In genomic region chr5:108521841-108522506, GRCh38 we compare ENCODE assay signal across 8 cellular contexts.
DNase-seq lines count a peak whose midpoint lies in the region; ATAC-seq and TF ChIP-seq lines count a peak whose summit lies in the region.

No MANE protein-coding gene starts in this region.

- ATAC-seq in GM18861 (IDR thresholded peaks at IDR 0.05; ENCODE audit: unreplicated experiment) (peak; percentile 38), HG02981 (IDR thresholded peaks at IDR 0.05; ENCODE audit: unreplicated experiment) (peak; percentile 53)
- peak; percentile 72 for ATAC-seq in activated CD8-positive, alpha-beta T cell treated with anti-CD3 and anti-CD28 coated beads for 36 hours
- peak; percentile 71 for ATAC-seq in stimulated activated effector memory CD8-positive, alpha-beta T cell treated with anti-CD3 and anti-CD28 coated beads, Interleukin-12 subunit alpha, Interleukin-12 subunit beta, amount 100 ng/mL, for 72 hours

- H3K36me3 ChIP-seq in CD4-positive, alpha-beta memory T cell (ENCODE audit: insufficient read depth, low read length) = no peaks in the 10 kb centered on the region

- TF ChIP-seq CTCF in activated CD8-positive, alpha-beta T cell treated with anti-CD3 and anti-CD28 coated beads for 36 hours (IDR thresholded peaks at IDR 0.05) = peak; percentile 60

- POLR2A ChIA-PET in CD4-positive, alpha-beta memory T cell (lab: Charles Lee; ENCODE audit: partially characterized antibody) = no interaction called here
- POLR2A ChIA-PET in activated CD8-positive, alpha-beta T cell treated with anti-CD3 and anti-CD28 coated beads for 36 hours (lab: Charles Lee) = no interaction called here

- H3K4me3 Mint-ChIP-seq in CD4-positive, alpha-beta memory T cell = no peak overlapping the region
- H3K4me3 Mint-ChIP-seq in activated CD8-positive, alpha-beta T cell treated with anti-CD3 and anti-CD28 coated beads for 36 hours = no peak overlapping the region
- no peak overlapping the region for H3K4me3 Mint-ChIP-seq in stimulated activated effector memory CD8-positive, alpha-beta T cell treated with anti-CD3 and anti-CD28 coated beads, Interleukin-12 subunit alpha, Interleukin-12 subunit beta, amount 100 ng/mL, for 72 hours

- CTCF ChIA-PET in CD4-positive, alpha-beta memory T cell (lab: Charles Lee; ENCODE audit: partially characterized antibody) = interaction anchor here (1.1 kb wide), 1 partner anchor 11 kb away, joined by 3 read pairs; no protein-coding TSS in a partner anchor
- CTCF ChIA-PET in activated CD8-positive, alpha-beta T cell treated with anti-CD3 and anti-CD28 coated beads for 36 hours (lab: Charles Lee) = interaction anchor here (1.1 kb wide), 1 partner anchor 10 kb away, joined by 3 read pairs; no protein-coding TSS in a partner anchor

- DNase-seq in CD4-positive, alpha-beta memory T cell = peak in 4 of 5 donors; percentile 12 to 31 (median 22)
- DNase-seq in NCI-H2196 (lab: John Stamatoyannopoulos, UW; ENCODE audit: unreplicated experiment) (peak; percentile 28), hepatic stellate cell (ENCODE audit: low spot score) (peak; percentile 32)
- DNase-seq in activated CD8-positive, alpha-beta T cell treated with anti-CD3 and anti-CD28 coated beads for 36 hours = peak; percentile 16
- no peak for DNase-seq in stimulated activated effector memory CD8-positive, alpha-beta T cell treated with anti-CD3 and anti-CD28 coated beads, Interleukin-12 subunit alpha, Interleukin-12 subunit beta, amount 100 ng/mL, for 72 hours (ENCODE audit: low spot score in 2 of 2)
- DNase-seq in activated CD4-positive, alpha-beta T cell treated with anti-CD3 and anti-CD28 coated beads, Interleukin-2, amount 50 U/mL, for 1 hour = no peak

- H3K4me1 Mint-ChIP-seq in CD4-positive, alpha-beta memory T cell = no peaks in the 10 kb centered on the region
- no peaks in the 10 kb centered on the region for H3K4me1 Mint-ChIP-seq in activated CD8-positive, alpha-beta T cell treated with anti-CD3 and anti-CD28 coated beads for 36 hours (ENCODE audit: low read depth)
- no peaks in the 10 kb centered on the region for H3K4me1 Mint-ChIP-seq in stimulated activated effector memory CD8-positive, alpha-beta T cell treated with anti-CD3 and anti-CD28 coated beads, Interleukin-12 subunit alpha, Interleukin-12 subunit beta, amount 100 ng/mL, for 72 hours

- no peak overlapping the region for H3K4me3 ChIP-seq in CD4-positive, alpha-beta memory T cell (ENCODE audit: low read length in 2 of 2)

- peaks cover 10 to 20% of the 10 kb centered on the region in 2 donors for H3K27me3 Mint-ChIP-seq in CD4-positive, alpha-beta memory T cell
- peaks cover 10% of the 10 kb centered on the region for H3K27me3 Mint-ChIP-seq in activated CD8-positive, alpha-beta T cell treated with anti-CD3 and anti-CD28 coated beads for 36 hours

- no peak overlapping the region for H3K27ac Mint-ChIP-seq in CD4-positive, alpha-beta memory T cell
- no peak overlapping the region for H3K27ac Mint-ChIP-seq in activated CD8-positive, alpha-beta T cell treated with anti-CD3 and anti-CD28 coated beads for 36 hours
- H3K27ac Mint-ChIP-seq in stimulated activated effector memory CD8-positive, alpha-beta T cell treated with anti-CD3 and anti-CD28 coated beads, Interleukin-12 subunit alpha, Interleukin-12 subunit beta, amount 100 ng/mL, for 72 hours = no peak overlapping the region

- H3K27ac ChIP-seq in CD4-positive, alpha-beta memory T cell (ENCODE audit: low read depth, low read length) = no peak overlapping the region

- H3K27me3 ChIP-seq in CD4-positive, alpha-beta memory T cell (ENCODE audit: insufficient read depth, low read length) = no peaks in the 10 kb centered on the region

- peaks cover 0 to 12% (median 7%) of the 10 kb centered on the region in 8 donors for H3K9me3 Mint-ChIP-seq in CD4-positive, alpha-beta memory T cell
- peaks cover 10% of the 10 kb centered on the region for H3K9me3 Mint-ChIP-seq in activated CD8-positive, alpha-beta T cell treated with anti-CD3 and anti-CD28 coated beads for 36 hours
- peaks cover 5% of the 10 kb centered on the region for H3K9me3 Mint-ChIP-seq in stimulated activated effector memory CD8-positive, alpha-beta T cell treated with anti-CD3 and anti-CD28 coated beads, Interleukin-12 subunit alpha, Interleukin-12 subunit beta, amount 100 ng/mL, for 72 hours

- no peaks in the 10 kb centered on the region for H3K9me3 ChIP-seq in CD4-positive, alpha-beta memory T cell (ENCODE audit: control insufficient read depth in 1 of 2, low read length in 2 of 2)

- H3K36me3 Mint-ChIP-seq in CD4-positive, alpha-beta memory T cell = peaks cover 0 to 5% of the 10 kb centered on the region in 2 donors
- H3K36me3 Mint-ChIP-seq in activated CD8-positive, alpha-beta T cell treated with anti-CD3 and anti-CD28 coated beads for 36 hours (ENCODE audit: low read depth) = no peaks in the 10 kb centered on the region
- H3K36me3 Mint-ChIP-seq in stimulated activated effector memory CD8-positive, alpha-beta T cell treated with anti-CD3 and anti-CD28 coated beads, Interleukin-12 subunit alpha, Interleukin-12 subunit beta, amount 100 ng/mL, for 72 hours = no peaks in the 10 kb centered on the region

- H3K4me1 ChIP-seq in CD4-positive, alpha-beta memory T cell (ENCODE audit: insufficient read depth, low read length) = no peaks in the 10 kb centered on the region

- intact Hi-C loops in CD4-positive, alpha-beta memory T cell (cut with micrococcal nuclease) = no loop called here
- intact Hi-C loops in activated CD8-positive, alpha-beta T cell treated with anti-CD3 and anti-CD28 coated beads for 36 hours (cut with micrococcal nuclease) = no loop called here

Comparison
In these comparisons a context has a peak if more than half of its experiments do, and no peak if none do; other contexts are left out.
1. DNase-seq: peak in CD4-positive, alpha-beta memory T cell (4 of 5), NCI-H2196 (single experiment), activated CD8-positive, alpha-beta T cell treated with anti-CD3 and anti-CD28 coated beads for 36 hours (single experiment) and hepatic stellate cell (single experiment); none in stimulated activated effector memory CD8-positive, alpha-beta T cell treated with anti-CD3 and anti-CD28 coated beads, Interleukin-12 subunit alpha, Interleukin-12 subunit beta, amount 100 ng/mL, for 72 hours (0 of 2) and activated CD4-positive, alpha-beta T cell treated with anti-CD3 and anti-CD28 coated beads, Interleukin-2, amount 50 U/mL, for 1 hour (single experiment).
2. Peak in every context shown above with its lines, with median percentiles within 50 percentile points of each other: ATAC-seq.